Comparison of ENCODE assay signal across 1 cellular context in genomic region chr2:55112229-55113016, GRCh38.
TF ChIP-seq lines count a peak whose summit lies in the region.

No MANE protein-coding gene starts in this region.

TF ChIP-seq in HepG2, 621 proteins besides CTCF, POLR2A, EP300 and RAD21 (continued from another document):
- TF ChIP-seq ATF2 (CRISPR knock-in tag; IDR thresholded peaks at IDR 0.05), result no peak
- 0 out of 2 replicates have a peak, but pooled peaks have one; percentile 46 for TF ChIP-seq ZNF567 (CRISPR knock-in tag; IDR thresholded peaks at IDR 0.05; ENCODE audit: borderline replicate concordance)
- no peak for TF ChIP-seq ZBTB1 (CRISPR knock-in tag; IDR thresholded peaks at IDR 0.05; ENCODE audit: borderline replicate concordance)
- no peak for TF ChIP-seq ZNF446 (CRISPR knock-in tag; IDR thresholded peaks at IDR 0.05)
- peak; percentile 58 for TF ChIP-seq ZNF687 (CRISPR knock-in tag; IDR thresholded peaks at IDR 0.05)
- no peak for TF ChIP-seq ZBTB2 (CRISPR knock-in tag; IDR thresholded peaks at IDR 0.05; ENCODE audit: low read depth)
- TF ChIP-seq GABPA (IDR thresholded peaks at IDR 0.05; ENCODE audit: low read depth, low read length), result no peak
- no peak for TF ChIP-seq GABPA (CRISPR knock-in tag; IDR thresholded peaks at IDR 0.05; ENCODE audit: low read depth)
- TF ChIP-seq ZNF17 (CRISPR knock-in tag; IDR thresholded peaks at IDR 0.05), result no peak
- no peak for TF ChIP-seq IRF2 (CRISPR knock-in tag; IDR thresholded peaks at IDR 0.05)
- TF ChIP-seq ZNF788 (CRISPR knock-in tag; IDR thresholded peaks at IDR 0.05; ENCODE audit: borderline replicate concordance), result no peak
- no peak for TF ChIP-seq SYNCRIP (IDR thresholded peaks at IDR 0.05; ENCODE audit: insufficient read depth, low read depth, low read length)
- no peak for TF ChIP-seq TBL1XR1 (IDR thresholded peaks at IDR 0.05; ENCODE audit: borderline replicate concordance, low read length, partially characterized antibody)
- no peak for TF ChIP-seq ISX (CRISPR knock-in tag; conservative IDR thresholded peaks at IDR 0.05)
- TF ChIP-seq THAP11 (CRISPR knock-in tag; IDR thresholded peaks at IDR 0.05), result no peak
- no peak for TF ChIP-seq TP53 (CRISPR knock-in tag; conservative IDR thresholded peaks at IDR 0.05)
- no peak for TF ChIP-seq HMGA1 (CRISPR knock-in tag; conservative IDR thresholded peaks at IDR 0.05)
- TF ChIP-seq ZNF652 (CRISPR knock-in tag; IDR thresholded peaks at IDR 0.05; ENCODE audit: borderline replicate concordance, low read depth), result no peak
- TF ChIP-seq GZF1 (CRISPR knock-in tag; IDR thresholded peaks at IDR 0.05), result no peak
- no peak for TF ChIP-seq MTA3 (CRISPR knock-in tag; IDR thresholded peaks at IDR 0.05)
- no peak for TF ChIP-seq EED (CRISPR knock-in tag; IDR thresholded peaks at IDR 0.05)
- TF ChIP-seq KDM1A (CRISPR knock-in tag; IDR thresholded peaks at IDR 0.05), result no peak
- no peak for TF ChIP-seq ZNF569 (CRISPR knock-in tag; IDR thresholded peaks at IDR 0.05; ENCODE audit: borderline replicate concordance)
- TF ChIP-seq ZNF503 (CRISPR knock-in tag; IDR thresholded peaks at IDR 0.05), result no peak
- TF ChIP-seq UBTF (CRISPR knock-in tag; IDR thresholded peaks at IDR 0.05), result 0 out of 2 replicates have a peak, but pooled peaks have one; percentile 21
- TF ChIP-seq ZFP36 (IDR thresholded peaks at IDR 0.05; ENCODE audit: borderline replicate concordance, low read depth, low read length, partially characterized antibody), result no peak
TF ChIP-seq in HepG2: peak in this region for 34.
